ENCODE assay signal across 27 cellular contexts in the genomic region with DNA sequence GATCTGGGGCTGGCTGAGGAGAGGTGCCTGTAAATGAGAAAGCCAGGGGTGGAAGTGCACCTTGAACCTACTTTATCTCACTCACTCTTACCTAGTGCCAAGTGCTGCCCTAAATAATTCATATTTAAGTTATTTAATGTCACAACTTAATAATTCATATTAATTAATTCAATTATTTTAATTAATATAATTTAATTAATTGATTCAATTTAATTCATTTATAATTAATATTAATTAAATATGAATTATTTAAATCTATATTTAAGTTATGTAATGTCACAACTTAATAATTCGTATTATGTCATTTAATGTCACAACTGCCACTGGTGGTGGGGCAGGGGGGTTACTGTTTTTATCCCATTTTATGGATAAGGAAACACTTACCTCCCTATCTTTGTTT.
"Had no signal": no experiment of that assay in that cellular context is flagged by ENCODE, and none has a peak within 500 bp of the region (broad histone marks: within the 10 kb centered on the region; RNA-seq: fewer than 3 reads in every experiment).

No MANE protein-coding gene starts in this region.

- H3K4me3 Mint-ChIP-seq: immature natural killer cell; naive thymus-derived CD8-positive, alpha-beta T cell; nephron progenitor cell; stimulated activated memory B cell treated with anti-CD40 and anti-IgM and Interleukin-4, amounts not matched to agents 10 μg/mL and 1 μg/mL and 100 μg/mL, for 72 hours had no signal

- H3K9me3 Mint-ChIP-seq: immature natural killer cell; naive thymus-derived CD8-positive, alpha-beta T cell; nephron progenitor cell; stimulated activated memory B cell treated with anti-CD40 and anti-IgM and Interleukin-4, amounts not matched to agents 10 μg/mL and 1 μg/mL and 100 μg/mL, for 72 hours had no signal

- H3K4me1 ChIP-seq: lower lobe of right lung, psoas muscle, upper lobe of left lung had no signal

- H3K4me1 Mint-ChIP-seq: immature natural killer cell; naive thymus-derived CD8-positive, alpha-beta T cell had no signal

- H3K27ac ChIP-seq: coronary artery, esophagus squamous epithelium, lower lobe of right lung, psoas muscle, sigmoid colon, spleen, thoracic aorta, tibial nerve, upper lobe of left lung had no signal

- H3K9me3 ChIP-seq: esophagus squamous epithelium, lower lobe of right lung, psoas muscle, sigmoid colon, spleen, thoracic aorta, tibial nerve, upper lobe of left lung had no signal

- H3K36me3 ChIP-seq: esophagus squamous epithelium, lower lobe of right lung, sigmoid colon, spleen, thoracic aorta, tibial nerve, upper lobe of left lung had no signal

- DNase-seq: dermis blood vessel endothelial cell; effector memory CD4-positive, alpha-beta T cell; erythroblast; esophagus squamous epithelium; foreskin melanocyte; hypothalamus; immature natural killer cell; islet precursor cell; left ventricle myocardium superior; lower lobe of right lung; naive thymus-derived CD8-positive, alpha-beta T cell; nephron progenitor cell; nucleus accumbens; posterior cingulate gyrus; psoas muscle; right cardiac atrium; sigmoid colon; spleen; stimulated activated CD4-positive, alpha-beta T cell treated with anti-CD3 and anti-CD28 coated beads, Interleukin-4, amount 100 ng/mL, for 4 hours; stimulated activated naive CD8-positive, alpha-beta T cell treated with anti-CD3 and anti-CD28 coated beads, Interleukin-15, Interleukin-2, amounts not matched to agents 100 U/mL and 50 U/mL, for 24 hours; substantia nigra had no signal

- H3K27ac Mint-ChIP-seq: immature natural killer cell; naive thymus-derived CD8-positive, alpha-beta T cell; nephron progenitor cell; stimulated activated memory B cell treated with anti-CD40 and anti-IgM and Interleukin-4, amounts not matched to agents 10 μg/mL and 1 μg/mL and 100 μg/mL, for 72 hours had no signal

- H3K27me3 ChIP-seq: tibial nerve, upper lobe of left lung had no signal

- FAIRE-seq: urothelium cell line had no signal

- ATAC-seq: left ventricle myocardium superior; lower lobe of right lung; naive thymus-derived CD8-positive, alpha-beta T cell; psoas muscle; right cardiac atrium; stimulated activated memory B cell treated with anti-CD40 and anti-IgM and Interleukin-4, amounts not matched to agents 10 μg/mL and 1 μg/mL and 100 μg/mL, for 72 hours; stimulated activated naive CD8-positive, alpha-beta T cell treated with anti-CD3 and anti-CD28 coated beads, Interleukin-15, Interleukin-2, amounts not matched to agents 100 U/mL and 50 U/mL, for 24 hours had no signal

- H3K36me3 Mint-ChIP-seq: immature natural killer cell; naive thymus-derived CD8-positive, alpha-beta T cell; stimulated activated memory B cell treated with anti-CD40 and anti-IgM and Interleukin-4, amounts not matched to agents 10 μg/mL and 1 μg/mL and 100 μg/mL, for 72 hours had no signal

- H3K4me3 ChIP-seq: coronary artery, esophagus squamous epithelium, lower lobe of right lung, psoas muscle, sigmoid colon, spleen, thoracic aorta, tibial nerve, upper lobe of left lung had no signal
